In the genomic region with DNA sequence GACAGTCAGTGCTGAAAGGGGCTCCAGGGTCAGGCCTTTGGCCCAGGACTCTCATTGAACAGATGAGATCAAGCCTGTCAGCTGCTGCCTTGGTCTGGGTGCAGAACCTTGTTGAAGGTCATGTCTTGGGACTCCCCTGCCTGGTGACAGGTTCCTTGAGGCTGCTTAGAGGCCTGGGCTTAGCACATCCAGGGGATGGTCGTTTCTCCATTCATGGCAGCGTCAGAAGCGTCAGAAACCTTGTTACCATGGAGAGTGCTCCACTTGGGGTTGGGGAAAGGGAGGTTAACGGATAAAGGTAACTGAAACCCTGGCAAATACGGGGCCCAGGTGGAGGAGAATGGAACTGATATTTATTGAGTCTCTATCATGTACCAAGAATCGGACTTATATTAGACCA, we compare ENCODE assay signal across 10 cellular contexts. TPM values are rescaled to one million over a fixed set of nuclear protein-coding genes. Genes with fewer than 3 reads are reported as not detected.
DNase-seq lines count a peak whose midpoint lies in the region; ATAC-seq, FAIRE-seq and TF ChIP-seq lines count a peak whose summit lies in the region.
"Had no signal": no experiment of that assay in that cellular context is flagged by ENCODE, and none has a peak within 500 bp of the region (broad histone marks: within the 10 kb centered on the region; RNA-seq: fewer than 3 reads in every experiment).

No MANE protein-coding gene starts in this region.

- H3K4me2 ChIP-seq in keratinocyte (ENCODE audit: control insufficient read depth, extremely low read depth, insufficient read depth, low read depth, low read length): peak overlapping the region; percentile 98

- H3K9ac ChIP-seq in keratinocyte (ENCODE audit: control insufficient read depth, extremely low read depth, insufficient read depth, low read length): peak overlapping the region; percentile 97

- H3K27ac ChIP-seq in keratinocyte (ENCODE audit: control insufficient read depth, insufficient read depth, low read length): peak overlapping the region; percentile 94
- peak overlapping the region in 1 of 2 donors; percentile 88 for H3K27ac ChIP-seq in thoracic aorta

- CTCF ChIA-PET in activated CD4-positive, alpha-beta T cell treated with anti-CD3 and anti-CD28 coated beads for 36 hours (lab: Charles Lee): interaction anchor here (0.6 to 4.2 kb wide), 6 partner anchors 9 to 255 kb away, joined by 3 to 21 read pairs (median 5); partner anchors contain the start of genes ARPC5L, NR6A1, RPL35 and WDR38

- H3K4me1 ChIP-seq in keratinocyte (ENCODE audit: control insufficient read depth, extremely low read depth, insufficient read depth, low read length) (peaks cover 45% of the 10 kb centered on the region), thoracic aorta (ENCODE audit: control insufficient read depth in 1 of 2, low read depth in 2 of 2) (peaks cover 29 to 52% of the 10 kb centered on the region in 2 donors)

- peaks cover 2% of the 10 kb centered on the region for H3K9me1 ChIP-seq in keratinocyte (ENCODE audit: control insufficient read depth, extremely low read depth, insufficient read depth, low read length)

- dilution Hi-C loops in keratinocyte (cut with MboI; ENCODE audit: extremely low pct_ligation_motif_present, low sequenced_read_pairs): no loop called here

- H3K27me3 Mint-ChIP-seq in activated CD4-positive, alpha-beta T cell treated with anti-CD3 and anti-CD28 coated beads for 36 hours: no peaks in the 10 kb centered on the region

- peak; percentile 45 for DNase-seq in activated CD4-positive, alpha-beta T cell treated with anti-CD3 and anti-CD28 coated beads for 36 hours
- no peak for DNase-seq in activated CD4-positive, alpha-beta T cell treated with anti-CD3 and anti-CD28 coated beads, Interleukin-2, amount 50 U/mL, for 4 hours
- DNase-seq in activated naive CD4-positive, alpha-beta T cell treated with anti-CD3 and anti-CD28 coated beads, Interleukin-2, amount 50 U/mL, for 72 hours (ENCODE audit: low spot score in 2 of 2): peak in 1 of 2 donors; percentile 22
- DNase-seq in keratinocyte (ENCODE audit: low read depth, low spot score) (no peak), thoracic aorta (ENCODE audit: low spot score) (no peak), HTR-8/SVneo (ENCODE audit: insufficient read length, low spot score) (no peak), Kasumi-1 (lab: John Stamatoyannopoulos, UW) (no peak), NCI-H2227 (lab: John Stamatoyannopoulos, UW; ENCODE audit: unreplicated experiment) (no peak)
- DNase-seq: COR-L47 had no signal

- no peaks in the 10 kb centered on the region for H3K9me3 ChIP-seq in keratinocyte (ENCODE audit: control insufficient read depth, low read depth, low read length)
- no peaks in the 10 kb centered on the region for H3K9me3 ChIP-seq in thoracic aorta

- intact Hi-C loops in activated CD4-positive, alpha-beta T cell treated with anti-CD3 and anti-CD28 coated beads for 36 hours (cut with DNase I, micrococcal nuclease): loop anchor here (1.0 to 5.0 kb wide), 13 partner anchors 8 to 453 kb away; partner anchors contain the start of genes ARPC5L (in 2 of the 2), GOLGA1 (in 2 of the 2), HSPA5 (in 2 of the 2) and SCAI (in 2 of the 2)

- no peak overlapping the region for H2AFZ ChIP-seq in keratinocyte (ENCODE audit: control insufficient read depth, low read length)

- H3K9me3 Mint-ChIP-seq in activated CD4-positive, alpha-beta T cell treated with anti-CD3 and anti-CD28 coated beads for 36 hours (ENCODE audit: low read depth): no peaks in the 10 kb centered on the region
- H3K9me3 Mint-ChIP-seq in activated naive CD4-positive, alpha-beta T cell treated with anti-CD3 and anti-CD28 coated beads, Interleukin-2, amount 50 U/mL, for 72 hours: no peaks in the 10 kb centered on the region

- peak overlapping the region; percentile 98 for H3K27ac Mint-ChIP-seq in activated CD4-positive, alpha-beta T cell treated with anti-CD3 and anti-CD28 coated beads for 36 hours
- peak overlapping the region; percentile 98 to 99 for H3K27ac Mint-ChIP-seq in activated naive CD4-positive, alpha-beta T cell treated with anti-CD3 and anti-CD28 coated beads, Interleukin-2, amount 50 U/mL, for 72 hours

- FAIRE-seq in keratinocyte (lab: Jason Lieb, UNC) (no peak), HTR-8/SVneo (lab: Jason Lieb, UNC) (no peak)

- peaks cover 21% of the 10 kb centered on the region for H4K20me1 ChIP-seq in keratinocyte (ENCODE audit: control insufficient read depth, extremely low read depth, insufficient read depth, low read length)

- peaks cover 75% of the 10 kb centered on the region for H3K79me2 ChIP-seq in keratinocyte (ENCODE audit: control insufficient read depth, insufficient read depth, low read length)

- TF ChIP-seq CTCF in keratinocyte (optimal IDR thresholded peaks at IDR 0.05 in 1 of 3, IDR thresholded peaks at IDR 0.05 in 1 of 3, conservative IDR thresholded peaks at IDR 0.05 in 1 of 3; ENCODE audit: extremely low read depth in 1 of 3, insufficient read depth in 2 of 3, low read length in 3 of 3) (no peak), thoracic aorta (IDR thresholded peaks at IDR 0.05) (no peak)

- H3K27me3 ChIP-seq in keratinocyte (ENCODE audit: control insufficient read depth, extremely low read depth, insufficient read depth, low read length) (no peaks in the 10 kb centered on the region), thoracic aorta (replicated peaks; ENCODE audit: insufficient read depth) (no peaks in the 10 kb centered on the region)

- H3K4me3 ChIP-seq in keratinocyte (ENCODE audit: control insufficient read depth in 2 of 3, extremely low read depth in 1 of 3, insufficient read depth in 2 of 3, low read depth in 1 of 3, low read length in 3 of 3): peak overlapping the region; percentile 78 to 98 (median 85)
- peak overlapping the region; percentile 82 for H3K4me3 ChIP-seq in thoracic aorta

- peak overlapping the region; percentile 98 for H3K4me3 Mint-ChIP-seq in activated CD4-positive, alpha-beta T cell treated with anti-CD3 and anti-CD28 coated beads for 36 hours

- H3K4me1 Mint-ChIP-seq in activated CD4-positive, alpha-beta T cell treated with anti-CD3 and anti-CD28 coated beads for 36 hours: peaks cover 49% of the 10 kb centered on the region

- H3K36me3 ChIP-seq in keratinocyte (ENCODE audit: control insufficient read depth in 2 of 2, extremely low read depth in 1 of 2, insufficient read depth in 2 of 2, low read length in 2 of 2) (peaks cover 22 to 43% of the 10 kb centered on the region in 2 experiments), thoracic aorta (peaks cover 11% of the 10 kb centered on the region)

- peak; percentile 3 for ATAC-seq in activated CD4-positive, alpha-beta T cell treated with anti-CD3 and anti-CD28 coated beads for 36 hours
- ATAC-seq in activated naive CD4-positive, alpha-beta T cell treated with anti-CD3 and anti-CD28 coated beads, Interleukin-2, amount 50 U/mL, for 72 hours: no peak
- no peak for ATAC-seq in thoracic aorta (ENCODE audit: insufficient number of reproducible peaks, low FRiP score, low read depth)

- H3K36me3 Mint-ChIP-seq in activated CD4-positive, alpha-beta T cell treated with anti-CD3 and anti-CD28 coated beads for 36 hours (ENCODE audit: low read depth): peaks cover 66% of the 10 kb centered on the region
- H3K36me3 Mint-ChIP-seq in activated naive CD4-positive, alpha-beta T cell treated with anti-CD3 and anti-CD28 coated beads, Interleukin-2, amount 50 U/mL, for 72 hours: peaks cover 50 to 65% of the 10 kb centered on the region in 2 donors

- POLR2A ChIA-PET in activated CD4-positive, alpha-beta T cell treated with anti-CD3 and anti-CD28 coated beads for 36 hours (lab: Charles Lee): interaction anchor here (0.9 to 3.1 kb wide), 6 partner anchors 9 to 371 kb away, joined by 4 to 33 read pairs (median 6); partner anchors contain the start of genes ARPC5L, GOLGA1, HSPA5 and NR6A1

RNA-seq across cellular contexts. Expression of gene ARPC5L, which starts 8.8 kb away (rescaled TPM):
- 10 to 100 TPM; 51.9 to 95.9 TPM for total RNA-seq in activated CD4-positive, alpha-beta T cell treated with anti-CD3 and anti-CD28 coated beads for 36 hours
- total RNA-seq in activated naive CD4-positive, alpha-beta T cell treated with anti-CD3 and anti-CD28 coated beads, Interleukin-2, amount 50 U/mL, for 72 hours: 10 to 100 TPM; 86.2 to 86.5 TPM
- polyA plus RNA-seq in keratinocyte: 79.5 to 107 TPM (median 102 TPM) in 3 replicates
- 193 TPM for polyA plus RNA-seq in keratinocyte (2011; ENCODE audit: low read depth)
- 97.3 and 103 TPM in 2 replicates for polyA plus RNA-seq in keratinocyte (2011; cell fraction: cytosol; rRNA removed)
- polyA plus RNA-seq in keratinocyte (2011; cell fraction: nucleus; rRNA removed): 58.9 and 80.7 TPM in 2 replicates
- 88.5 and 126 TPM in 2 replicates for polyA plus RNA-seq in keratinocyte (2012; ENCODE audit: low replicate concordance)
- 13.2 to 34.9 TPM (median 23.4 TPM) in 3 replicates for polyA minus RNA-seq in keratinocyte
- 41.1 TPM for polyA minus RNA-seq in keratinocyte (2011; cell fraction: cytosol; rRNA and poly(A)+ RNA removed)
- polyA minus RNA-seq in keratinocyte (2011; cell fraction: nucleus; rRNA and poly(A)+ RNA removed): 11.7 and 14.9 TPM in 2 replicates
- 10 to 100 TPM; 14.1 to 22.8 TPM for total RNA-seq in thoracic aorta

RNA-seq across cellular contexts. Expression of gene RPL35, which starts 9.0 kb away (rescaled TPM):
- total RNA-seq in activated CD4-positive, alpha-beta T cell treated with anti-CD3 and anti-CD28 coated beads for 36 hours: 1,000 to 10,000 TPM; 2,227 to 2,561 TPM
- total RNA-seq in activated naive CD4-positive, alpha-beta T cell treated with anti-CD3 and anti-CD28 coated beads, Interleukin-2, amount 50 U/mL, for 72 hours: 1,000 to 10,000 TPM; 1,912 to 2,066 TPM
- polyA plus RNA-seq in keratinocyte: 2,334 to 5,073 TPM (median 3,325 TPM) in 3 replicates
- polyA plus RNA-seq in keratinocyte (2011; ENCODE audit: low read depth): 2,668 TPM
- 894 and 1,713 TPM in 2 replicates for polyA plus RNA-seq in keratinocyte (2011; cell fraction: cytosol; rRNA removed)
- 508 and 737 TPM in 2 replicates for polyA plus RNA-seq in keratinocyte (2011; cell fraction: nucleus; rRNA removed)
- polyA plus RNA-seq in keratinocyte (2012; ENCODE audit: low replicate concordance): 3,012 and 3,893 TPM in 2 replicates
- polyA minus RNA-seq in keratinocyte: 341 to 1,372 TPM (median 505 TPM) in 3 replicates
- 894 TPM for polyA minus RNA-seq in keratinocyte (2011; cell fraction: cytosol; rRNA and poly(A)+ RNA removed)
- 127 TPM in 2 replicates for polyA minus RNA-seq in keratinocyte (2011; cell fraction: nucleus; rRNA and poly(A)+ RNA removed)
- total RNA-seq in thoracic aorta: 1,000 to 10,000 TPM; 1,079 to 1,187 TPM

RNA-seq across cellular contexts. Expression of gene WDR38, which starts 17.5 kb away (rescaled TPM):
- total RNA-seq in activated CD4-positive, alpha-beta T cell treated with anti-CD3 and anti-CD28 coated beads for 36 hours: not detected
- not detected for total RNA-seq in activated naive CD4-positive, alpha-beta T cell treated with anti-CD3 and anti-CD28 coated beads, Interleukin-2, amount 50 U/mL, for 72 hours
- not detected in 3 replicates for polyA plus RNA-seq in keratinocyte
- polyA plus RNA-seq in keratinocyte (2011; ENCODE audit: low read depth): not detected
- not detected in 2 replicates for polyA plus RNA-seq in keratinocyte (2011; cell fraction: cytosol; rRNA removed)
- polyA plus RNA-seq in keratinocyte (2011; cell fraction: nucleus; rRNA removed): not detected in 2 replicates
- not detected in 2 replicates for polyA plus RNA-seq in keratinocyte (2012; ENCODE audit: low replicate concordance)
- not detected in 3 replicates for polyA minus RNA-seq in keratinocyte
- polyA minus RNA-seq in keratinocyte (2011; cell fraction: cytosol; rRNA and poly(A)+ RNA removed): not detected
- polyA minus RNA-seq in keratinocyte (2011; cell fraction: nucleus; rRNA and poly(A)+ RNA removed): not detected in 2 replicates
- total RNA-seq in thoracic aorta: not detected
- polyA plus RNA-seq: adipose tissue had no signal
